1 cellular context compared by ENCODE assay signal in the genomic region with DNA sequence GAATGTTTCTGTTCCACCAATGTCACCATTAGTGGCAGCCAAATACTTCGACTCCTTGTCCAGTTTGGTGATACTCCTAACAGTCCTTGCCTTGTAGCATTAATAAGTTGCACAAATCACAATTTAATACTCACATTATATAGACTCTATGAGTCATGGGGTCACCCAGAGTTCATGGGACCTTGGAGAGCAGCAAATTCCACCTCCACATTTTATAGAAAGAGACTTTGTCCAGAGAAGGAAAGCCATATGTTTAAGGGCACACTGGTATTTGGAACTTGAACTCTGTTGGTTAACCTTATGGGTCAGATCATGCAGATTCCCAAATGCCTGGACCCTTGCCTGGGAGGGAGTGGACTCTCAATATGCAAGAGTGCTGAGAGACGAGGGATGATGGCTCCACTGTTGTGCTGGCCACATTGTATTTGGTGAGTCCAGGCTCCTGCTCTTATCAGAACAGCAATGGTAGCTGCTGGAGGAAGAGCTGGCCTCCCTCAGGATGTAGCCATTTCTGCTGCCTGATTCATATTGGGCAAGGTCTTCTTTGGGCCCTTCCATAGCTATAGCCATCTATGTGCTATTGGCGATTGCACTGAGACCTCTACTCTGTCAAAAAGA.
TF ChIP-seq lines count a peak whose summit lies in the region.

No MANE protein-coding gene starts in this region.

TF ChIP-seq in IMR-90, 13 proteins besides CTCF, POLR2A, EP300 and RAD21:
- no peak for TF ChIP-seq BHLHE40 (IDR thresholded peaks at IDR 0.05; ENCODE audit: low read depth, low read length)
- TF ChIP-seq CHD1 (IDR thresholded peaks at IDR 0.05; ENCODE audit: low read depth, low read length), result no peak
- no peak for TF ChIP-seq CEBPB (IDR thresholded peaks at IDR 0.05; ENCODE audit: low read depth, low read length)
- TF ChIP-seq, protein P1, sequence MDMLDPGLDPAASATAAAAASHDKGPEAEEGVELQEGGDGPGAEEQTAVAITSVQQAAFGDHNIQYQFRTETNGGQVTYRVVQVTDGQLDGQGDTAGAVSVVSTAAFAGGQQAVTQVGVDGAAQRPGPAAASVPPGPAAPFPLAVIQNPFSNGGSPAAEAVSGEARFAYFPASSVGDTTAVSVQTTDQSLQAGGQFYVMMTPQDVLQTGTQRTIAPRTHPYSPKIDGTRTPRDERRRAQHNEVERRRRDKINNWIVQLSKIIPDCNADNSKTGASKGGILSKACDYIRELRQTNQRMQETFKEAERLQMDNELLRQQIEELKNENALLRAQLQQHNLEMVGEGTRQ (IDR thresholded peaks at IDR 0.05; ENCODE audit: low read depth, low read length), result no peak
- no peak for TF ChIP-seq MAFK (IDR thresholded peaks at IDR 0.05; ENCODE audit: low read depth, low read length)
- TF ChIP-seq NFE2L2 (IDR thresholded peaks at IDR 0.05; ENCODE audit: low read depth, low read length), result no peak
- no peak for TF ChIP-seq SMC3 (IDR thresholded peaks at IDR 0.05; ENCODE audit: low read depth, low read length)
- no peak for TF ChIP-seq MAZ (IDR thresholded peaks at IDR 0.05; ENCODE audit: borderline replicate concordance, low read depth, low read length)
- TF ChIP-seq RCOR1 (IDR thresholded peaks at IDR 0.05; ENCODE audit: insufficient replicate concordance, low read length), result no peak
- no peak for TF ChIP-seq ELK1 (IDR thresholded peaks at IDR 0.05; ENCODE audit: borderline replicate concordance, low read depth, low read length)
- no peak for TF ChIP-seq MXI1 (IDR thresholded peaks at IDR 0.05; ENCODE audit: borderline replicate concordance, low read depth, low read length)
- TF ChIP-seq RFX5 (IDR thresholded peaks at IDR 0.05; ENCODE audit: low read depth, low read length), result no peak
- no peak for TF ChIP-seq FOS (IDR thresholded peaks at IDR 0.05; ENCODE audit: low read depth, low read length)
TF ChIP-seq in IMR-90: peak in this region for 0.
